Comparison of ENCODE assay signal across 8 cellular contexts in genomic region chr15:77994893-77995536, GRCh38.
DNase-seq lines count a peak whose midpoint lies in the region; TF ChIP-seq lines count a peak whose summit lies in the region.
"Not testable (repeated sequence)": the region's sequence is repeated elsewhere in the genome, so short reads cannot be mapped to it uniquely, and the experiment has no call there.

No MANE protein-coding gene starts in this region.

- TF ChIP-seq CTCF in AG09309 (IDR thresholded peaks at IDR 0.05; ENCODE audit: control insufficient read depth, insufficient read depth, low read depth, low read length, missing control alignments) (peak; percentile 10), GM12874 (IDR thresholded peaks at IDR 0.05; ENCODE audit: insufficient read depth, low read depth, low read length) (0 out of 2 replicates have a peak, but pooled peaks have one; percentile 4)
- TF ChIP-seq CTCF in breast epithelium (IDR thresholded peaks at IDR 0.05), result not testable (repeated sequence)

- H3K4me1 ChIP-seq in breast epithelium, result not testable (repeated sequence)

- not testable (repeated sequence) for TF ChIP-seq POLR2A in breast epithelium (IDR thresholded peaks at IDR 0.05)

- intact Hi-C loops in breast epithelium (cut with DNase I; ENCODE audit: low total_unique reads), result not testable (repeated sequence)

- not testable (repeated sequence) for H3K4me3 ChIP-seq in AG09309 (ENCODE audit: control insufficient read depth, low read depth, low read length); breast epithelium; skin epidermis

- not testable (repeated sequence) for H3K36me3 ChIP-seq in breast epithelium

- H3K9me3 ChIP-seq in breast epithelium, result not testable (repeated sequence)

- DNase-seq in AG09309 (ENCODE audit: low read depth) (peak; percentile 64), NCI-H1417 (lab: John Stamatoyannopoulos, UW) (peak in 2 of 3 experiments; percentile 21 to 46), SK-MEL-5 (ENCODE audit: low read depth, low spot score) (peak; percentile 19), fibroblast of the conjunctiva (ENCODE audit: low read depth) (peak; percentile 50), lung microvascular endothelial cell (ENCODE audit: low read depth in 2 of 2) (peak; percentile 27 to 78)
- not testable (repeated sequence) for DNase-seq in breast epithelium (ENCODE audit: low spot score in 2 of 2)

- H3K27me3 ChIP-seq in breast epithelium, result not testable (repeated sequence)

- in situ Hi-C loops in SK-MEL-5 (cut with HindIII; ENCODE audit: low pct_unique_long_range_greater_than_20kb, low sequenced_read_pairs), result not testable (repeated sequence)

- H3K27ac ChIP-seq in breast epithelium (peak overlapping the region; percentile 33 to 90), skin epidermis (peak overlapping the region in 17 of 21 experiments; percentile 42 to 92 (median 86))
